ENCODE assay signal across 12 cellular contexts in the genomic region with DNA sequence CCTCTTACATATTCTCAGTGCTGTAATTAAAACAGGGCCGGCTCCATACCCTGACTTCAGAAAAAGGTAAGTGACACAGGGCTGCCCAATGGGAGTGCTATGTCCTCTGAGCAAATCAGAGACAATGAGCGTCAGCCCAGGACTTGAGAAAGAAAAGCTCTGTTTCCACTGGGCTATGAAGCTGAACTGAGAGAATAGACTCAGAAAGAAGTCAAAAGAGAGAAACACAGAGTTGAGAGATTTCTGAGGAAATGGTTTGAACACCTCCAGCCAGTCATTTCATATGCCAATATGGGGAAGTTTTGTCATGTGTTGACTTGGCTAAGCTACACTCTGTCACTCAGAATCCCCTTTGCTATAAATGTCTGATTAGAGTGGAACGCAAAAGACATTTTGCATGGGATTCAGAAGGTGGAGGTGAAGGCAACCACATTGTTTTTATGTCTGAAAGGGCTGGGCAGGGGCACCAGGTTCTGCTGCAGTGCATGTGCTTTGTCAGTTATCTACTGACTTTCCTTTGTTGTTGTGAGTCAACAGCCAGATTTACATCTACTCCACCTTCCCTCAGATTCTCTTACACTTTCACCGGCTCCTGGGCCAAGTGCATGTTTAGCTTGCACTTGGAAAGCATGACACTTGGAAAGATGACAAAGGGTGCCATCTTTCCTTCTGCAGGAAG.
A peak's percentile ranks its signal among the peaks of the same experiment; 100 is the strongest.
DNase-seq lines count a peak whose midpoint lies in the region; ATAC-seq and TF ChIP-seq lines count a peak whose summit lies in the region.
"Had no signal": no experiment of that assay in that cellular context is flagged by ENCODE, and none has a peak within 500 bp of the region (broad histone marks: within the 10 kb centered on the region; RNA-seq: fewer than 3 reads in every experiment).

No MANE protein-coding gene starts in this region.

- H3K4me1 Mint-ChIP-seq in activated naive CD4-positive, alpha-beta T cell treated with anti-CD3 and anti-CD28 coated beads, Interleukin-2, amount 10 ng/mL, durations not matched to agents 7 days and 5 days = peaks cover 67% of the 10 kb centered on the region

- H3K27ac Mint-ChIP-seq in activated naive CD4-positive, alpha-beta T cell treated with anti-CD3 and anti-CD28 coated beads, Interleukin-2, amount 10 ng/mL, durations not matched to agents 7 days and 5 days = peak overlapping the region; percentile 91

- H3K4me1 ChIP-seq in upper lobe of right lung (peaks cover 2% of the 10 kb centered on the region), transverse colon (no peaks in the 10 kb centered on the region)

- peaks cover 34% of the 10 kb centered on the region for H3K9me3 Mint-ChIP-seq in activated naive CD4-positive, alpha-beta T cell treated with anti-CD3 and anti-CD28 coated beads, Interleukin-2, amount 10 ng/mL, durations not matched to agents 7 days and 5 days
- H3K9me3 Mint-ChIP-seq: type B pancreatic cell had no signal

- H3K36me3 Mint-ChIP-seq in activated naive CD4-positive, alpha-beta T cell treated with anti-CD3 and anti-CD28 coated beads, Interleukin-2, amount 10 ng/mL, durations not matched to agents 7 days and 5 days = peaks cover 49% of the 10 kb centered on the region
- H3K36me3 Mint-ChIP-seq: type B pancreatic cell had no signal

- TF ChIP-seq CTCF in upper lobe of right lung (IDR thresholded peaks at IDR 0.05) (no peak), transverse colon (IDR thresholded peaks at IDR 0.05) (no peak)

- peaks cover 4% of the 10 kb centered on the region for H3K27me3 Mint-ChIP-seq in activated naive CD4-positive, alpha-beta T cell treated with anti-CD3 and anti-CD28 coated beads, Interleukin-2, amount 10 ng/mL, durations not matched to agents 7 days and 5 days

- H3K27me3 ChIP-seq in upper lobe of right lung = no peaks in the 10 kb centered on the region
- H3K27me3 ChIP-seq in transverse colon = no peaks in the 10 kb centered on the region

- no peak for TF ChIP-seq POLR2A in transverse colon (IDR thresholded peaks at IDR 0.05)

- peak in 2 of 3 donors; percentile 44 to 48 for DNase-seq in stimulated activated CD4-positive, alpha-beta T cell treated with anti-CD3 and anti-CD28 coated beads, Interleukin-12 subunit alpha, Interleukin-12 subunit beta, amount 100 ng/mL, for 48 hours (ENCODE audit: low read depth in 2 of 3, low spot score in 1 of 3)
- DNase-seq in stimulated activated CD4-positive, alpha-beta T cell treated with anti-CD3 and anti-CD28 coated beads, Interleukin-4, amount 100 ng/mL, for 4 hours = no peak
- no peak for DNase-seq in activated naive CD4-positive, alpha-beta T cell treated with anti-CD3 and anti-CD28 coated beads, Interleukin-2, amount 10 ng/mL, durations not matched to agents 7 days and 5 days
- DNase-seq in upper lobe of right lung (no peak), hippocampal formation (lab: John Stamatoyannopoulos, UW) (no peak), transverse colon (no peak)
- no peak for DNase-seq in effector CD4-positive, alpha-beta T cell
- DNase-seq: GDM1, left colon, NCI-H524 treated with DMSO at 0.1 percent for 48 hours had no signal

- no peaks in the 10 kb centered on the region for H3K36me3 ChIP-seq in upper lobe of right lung
- no peaks in the 10 kb centered on the region for H3K36me3 ChIP-seq in transverse colon

- in situ Hi-C loops in transverse colon (cut with MboI; ENCODE audit: low pct_ligation_motif_present in 1 of 4, low pct_unique_long_range_greater_than_20kb in 1 of 4, low sequenced_read_pairs in 3 of 4) = no loop called here

- no peaks in the 10 kb centered on the region for H3K9me3 ChIP-seq in upper lobe of right lung
- H3K9me3 ChIP-seq in transverse colon = no peaks in the 10 kb centered on the region

- no peak for TF ChIP-seq EP300 in transverse colon (IDR thresholded peaks at IDR 0.05; ENCODE audit: low read depth)

- H3K4me3 Mint-ChIP-seq in activated naive CD4-positive, alpha-beta T cell treated with anti-CD3 and anti-CD28 coated beads, Interleukin-2, amount 10 ng/mL, durations not matched to agents 7 days and 5 days = no peak overlapping the region

- 84 to 89% methylated on average over 3 to 4 of the region's 4 CpGs for WGBS in transverse colon (ENCODE audit: low coverage in 1 of 2), 2 donors

- CTCF ChIA-PET in activated naive CD4-positive, alpha-beta T cell treated with anti-CD3 and anti-CD28 coated beads, Interleukin-2, amount 10 ng/mL, durations not matched to agents 7 days and 5 days (lab: Charles Lee) = interaction anchor here (0.6 to 5.8 kb wide), 10 partner anchors 14 to 489 kb away, joined by 3 to 58 read pairs (median 9); a partner anchor contains a TSS

- H3K4me3 ChIP-seq in upper lobe of right lung (no peak overlapping the region), transverse colon (no peak overlapping the region)

- H3K27ac ChIP-seq in upper lobe of right lung (no peak overlapping the region), transverse colon (no peak overlapping the region)

- intact Hi-C loops in upper lobe of right lung (cut with DNase I) = no loop called here
- intact Hi-C loops in transverse colon (cut with DNase I; ENCODE audit: low total_unique reads) = loop anchor here (10.0 kb wide), 1 partner anchor 326 kb away; no protein-coding TSS in a partner anchor

- ATAC-seq in HG03342 (IDR thresholded peaks at IDR 0.05; ENCODE audit: unreplicated experiment) (peak; percentile 36), upper lobe of right lung (peak; percentile 47)
- ATAC-seq: left colon had no signal

Comparison
In these comparisons a context has a peak if more than half of its experiments do, and no peak if none do; other contexts are left out.
1. DNase-seq: peak in stimulated activated CD4-positive, alpha-beta T cell treated with anti-CD3 and anti-CD28 coated beads, Interleukin-12 subunit alpha, Interleukin-12 subunit beta, amount 100 ng/mL, for 48 hours (2 of 3); none in stimulated activated CD4-positive, alpha-beta T cell treated with anti-CD3 and anti-CD28 coated beads, Interleukin-4, amount 100 ng/mL, for 4 hours (0 of 2), activated naive CD4-positive, alpha-beta T cell treated with anti-CD3 and anti-CD28 coated beads, Interleukin-2, amount 10 ng/mL, durations not matched to agents 7 days and 5 days (single experiment), upper lobe of right lung (single experiment), hippocampal formation (0 of 2), transverse colon (single experiment) and effector CD4-positive, alpha-beta T cell (single experiment).